Comparison of ENCODE assay signal across 16 cellular contexts in genomic region chr3:89447244-89447643, GRCh38.
A peak's percentile ranks its signal among the peaks of the same experiment; 100 is the strongest.
DNase-seq lines count a peak whose midpoint lies in the region; ATAC-seq, FAIRE-seq and TF ChIP-seq lines count a peak whose summit lies in the region.
"Had no signal": no experiment of that assay in that cellular context is flagged by ENCODE, and none has a peak within 500 bp of the region (broad histone marks: within the 10 kb centered on the region; RNA-seq: fewer than 3 reads in every experiment).

No MANE protein-coding gene starts in this region.

- H3K9me3 ChIP-seq in astrocyte (ENCODE audit: insufficient read depth, low read depth, low read length) (no peaks in the 10 kb centered on the region), H1 (ENCODE audit: insufficient read depth in 2 of 2, low read depth in 1 of 2, low read length in 1 of 2) (no peaks in the 10 kb centered on the region)
- H3K9me3 ChIP-seq: BLaER1 had no signal

- no peaks in the 10 kb centered on the region for H3K36me3 Mint-ChIP-seq in astrocyte (ENCODE audit: low read depth, unreplicated experiment)
- no peaks in the 10 kb centered on the region for H3K36me3 Mint-ChIP-seq in activated naive CD4-positive, alpha-beta T cell treated with anti-CD3 and anti-CD28 coated beads, Interleukin-2, amount 10 ng/mL, durations not matched to agents 7 days and 5 days
- H3K36me3 Mint-ChIP-seq: CD8-positive, alpha-beta memory T cell had no signal

- H4K5ac ChIP-seq in H1 (ENCODE audit: insufficient read length, low read depth, low read length) = no peak overlapping the region

- no peaks in the 10 kb centered on the region for H3K4me1 ChIP-seq in astrocyte (ENCODE audit: insufficient read depth, low read length)
- H3K4me1 ChIP-seq in H1 (replicated peaks in 1 of 4; ENCODE audit: control insufficient read depth in 3 of 4, insufficient read depth in 4 of 4, low read length in 3 of 4) = no peaks in the 10 kb centered on the region
- H3K4me1 ChIP-seq: BLaER1 had no signal

- H2BK12ac ChIP-seq in H1 (ENCODE audit: low read depth, low read length) = no peak overlapping the region

- H3K4ac ChIP-seq in H1 (replicated peaks; ENCODE audit: insufficient read length, low read depth, low read length) = no peak overlapping the region

- peak; percentile 59 for ATAC-seq in Right ventricle myocardium superior (ENCODE audit: poor library complexity)
- ATAC-seq in left cardiac atrium = no peak

- no peak overlapping the region for H3K4me3 ChIP-seq in astrocyte (ENCODE audit: insufficient read depth, low read depth, low read length)
- H3K4me3 ChIP-seq in H1 (ENCODE audit: extremely low read depth in 1 of 4, insufficient read depth in 2 of 4, low read depth in 3 of 4, low read length in 4 of 4) = no peak overlapping the region
- H3K4me3 ChIP-seq: BLaER1 had no signal

- no peak overlapping the region for H4K91ac ChIP-seq in H1 (replicated peaks; ENCODE audit: insufficient read length, low read length)

- intact Hi-C loops in Right ventricle myocardium superior (cut with DNase I) = no loop called here
- intact Hi-C loops in left cardiac atrium (cut with DNase I) = no loop called here

- no peaks in the 10 kb centered on the region; the same call in 1 of the 2 replicates for H3K23me2 ChIP-seq in H1 (ENCODE audit: low read depth, low read length)

- H2BK15ac ChIP-seq in H1 (ENCODE audit: low read length) = no peak overlapping the region

- FAIRE-seq in astrocyte (lab: Jason Lieb, UNC) (no peak), H1 (lab: Jason Lieb, UNC) (no peak)

- WGBS in H1 (ENCODE audit: extremely low coverage in 1 of 2, insufficient coverage in 1 of 2, insufficient read length in 1 of 2, insufficient replicate concordance in 2 of 2, low coverage in 1 of 2, low lambda C conversion rate in 2 of 2, missing lambda C conversion rate in 1 of 2), 2 experiments = 97% methylated on average over 1 of the region's 1 CpG; no CpG with 5 or more reads in 1 of the 2 experiments

- H4K8ac ChIP-seq in H1 (ENCODE audit: extremely low read depth, insufficient read depth, low read length) = no peak overlapping the region

- H3K27ac Mint-ChIP-seq in astrocyte (ENCODE audit: unreplicated experiment) = no peak overlapping the region
- H3K27ac Mint-ChIP-seq in activated naive CD4-positive, alpha-beta T cell treated with anti-CD3 and anti-CD28 coated beads, Interleukin-2, amount 10 ng/mL, durations not matched to agents 7 days and 5 days = no peak overlapping the region
- H3K27ac Mint-ChIP-seq: CD8-positive, alpha-beta memory T cell; HFFc6 had no signal

- no peak overlapping the region for H3K9ac ChIP-seq in astrocyte (ENCODE audit: low read length)
- no peak overlapping the region for H3K9ac ChIP-seq in H1 (replicated peaks in 1 of 4; ENCODE audit: extremely low read depth in 1 of 4, low read depth in 3 of 4, low read length in 3 of 4)
- H3K9ac ChIP-seq: BLaER1 had no signal

- no peak for TF ChIP-seq RAD21 in H1 (IDR thresholded peaks at IDR 0.05 in 1 of 2, conservative IDR thresholded peaks at IDR 0.05 in 1 of 2; ENCODE audit: low read depth in 2 of 2, low read length in 2 of 2)

- POLR2A ChIA-PET in H1 (lab: Charles Lee; ENCODE audit: partially characterized antibody) = no interaction called here

- no peaks in the 10 kb centered on the region for H3K79me1 ChIP-seq in H1 (ENCODE audit: low read depth, low read length)

- H4K20me1 ChIP-seq in astrocyte (ENCODE audit: insufficient read depth, low read length) = no peaks in the 10 kb centered on the region
- H4K20me1 ChIP-seq in H1 (replicated peaks in 1 of 2; ENCODE audit: control insufficient read depth in 1 of 2, insufficient read depth in 2 of 2, low read length in 2 of 2) = no peaks in the 10 kb centered on the region
- H4K20me1 ChIP-seq: BLaER1 had no signal

- no peak overlapping the region for H2AK5ac ChIP-seq in H1 (ENCODE audit: low read depth, low read length)

- no peak for TF ChIP-seq EP300 in H1 (IDR thresholded peaks at IDR 0.05; ENCODE audit: borderline replicate concordance in 1 of 2, low read depth in 2 of 2, low read length in 2 of 2)

- no peak overlapping the region for H3K18ac ChIP-seq in H1 (ENCODE audit: extremely low read depth, low read length)

- CTCF ChIA-PET in H1 (lab: Charles Lee; ENCODE audit: partially characterized antibody) = no interaction called here
- CTCF ChIA-PET in activated naive CD4-positive, alpha-beta T cell treated with anti-CD3 and anti-CD28 coated beads, Interleukin-2, amount 10 ng/mL, durations not matched to agents 7 days and 5 days (lab: Charles Lee) = no interaction called here

- no peaks in the 10 kb centered on the region for H3K36me3 ChIP-seq in astrocyte (ENCODE audit: insufficient read depth, low read length)
- no peaks in the 10 kb centered on the region for H3K36me3 ChIP-seq in H1 (ENCODE audit: control insufficient read depth in 2 of 4, insufficient read depth in 4 of 4, low read length in 3 of 4)

- H3K27me3 ChIP-seq in astrocyte (ENCODE audit: insufficient read depth, low read length) = no peaks in the 10 kb centered on the region
- H3K27me3 ChIP-seq in H1 (replicated peaks in 1 of 4; ENCODE audit: control insufficient read depth in 3 of 4, extremely low read depth in 1 of 4, insufficient read depth in 3 of 4, low read length in 3 of 4) = no peaks in the 10 kb centered on the region
- H3K27me3 ChIP-seq: BLaER1 had no signal

- no peak for TF ChIP-seq POLR2A in H1 (IDR thresholded peaks at IDR 0.05; ENCODE audit: control extremely low read depth in 1 of 2, low read depth in 2 of 2, low read length in 2 of 2)

- H3K9me3 Mint-ChIP-seq in astrocyte (ENCODE audit: unreplicated experiment) = no peaks in the 10 kb centered on the region
- peaks cover 10% of the 10 kb centered on the region for H3K9me3 Mint-ChIP-seq in activated naive CD4-positive, alpha-beta T cell treated with anti-CD3 and anti-CD28 coated beads, Interleukin-2, amount 10 ng/mL, durations not matched to agents 7 days and 5 days

- H2BK5ac ChIP-seq in H1 (ENCODE audit: low read depth, low read length) = no peak overlapping the region

- H3K23ac ChIP-seq in H1 (ENCODE audit: insufficient read length) = no peak overlapping the region

- TF ChIP-seq CTCF in astrocyte (IDR thresholded peaks at IDR 0.05; ENCODE audit: insufficient read depth, low read depth, low read length) (no peak), H1 (IDR thresholded peaks at IDR 0.05; ENCODE audit: control extremely low read depth in 1 of 3, insufficient read depth in 1 of 3, low read depth in 1 of 3, low read length in 3 of 3) (no peak)

- H3K56ac ChIP-seq in H1 (replicated peaks; ENCODE audit: insufficient read length, low read depth, low read length) = no peak overlapping the region

- no peak overlapping the region for H2BK20ac ChIP-seq in H1 (ENCODE audit: low read length)

- H3K4me1 Mint-ChIP-seq in astrocyte (ENCODE audit: low read depth, unreplicated experiment) = no peaks in the 10 kb centered on the region
- no peaks in the 10 kb centered on the region for H3K4me1 Mint-ChIP-seq in activated naive CD4-positive, alpha-beta T cell treated with anti-CD3 and anti-CD28 coated beads, Interleukin-2, amount 10 ng/mL, durations not matched to agents 7 days and 5 days
- H3K4me1 Mint-ChIP-seq: CD8-positive, alpha-beta memory T cell had no signal

- H3K27ac ChIP-seq in astrocyte (ENCODE audit: low read depth, low read length) (no peak overlapping the region), H1 (ENCODE audit: low read depth, low read length) (no peak overlapping the region), substantia nigra (ENCODE audit: low read depth, low read length, poor library complexity, severe bottlenecking) (no peak overlapping the region)
- H3K27ac ChIP-seq: BLaER1, HL-60 had no signal

- DNase-seq in Right ventricle myocardium superior (no peak), left cardiac atrium (no peak), astrocyte (ENCODE audit: low read depth) (peak; percentile 19), H1 (ENCODE audit: low read depth in 1 of 2, low spot score in 2 of 2) (no peak), pons (ENCODE audit: low spot score) (peak; percentile 23), substantia nigra (lab: John Stamatoyannopoulos, UW) (no peak), DMS79 treated with DMSO at 0.1 percent for 48 hours (lab: John Stamatoyannopoulos, UW) (no peak)
- no peak for DNase-seq in activated naive CD4-positive, alpha-beta T cell treated with anti-CD3 and anti-CD28 coated beads, Interleukin-2, amount 10 ng/mL, durations not matched to agents 7 days and 5 days
- DNase-seq: 8988T; AML-193; CD8-positive, alpha-beta memory T cell; DMS53; HCEC 1CT; HFFc6 had no signal

- H3K4me3 Mint-ChIP-seq in astrocyte (ENCODE audit: unreplicated experiment) = no peak overlapping the region
- no peak overlapping the region for H3K4me3 Mint-ChIP-seq in activated naive CD4-positive, alpha-beta T cell treated with anti-CD3 and anti-CD28 coated beads, Interleukin-2, amount 10 ng/mL, durations not matched to agents 7 days and 5 days
- H3K4me3 Mint-ChIP-seq: CD8-positive, alpha-beta memory T cell; HFFc6 had no signal

- H3K4me2 ChIP-seq in astrocyte (ENCODE audit: low read length) (no peak overlapping the region), H1 (ENCODE audit: insufficient read depth in 1 of 2, low read depth in 2 of 2, low read length in 2 of 2) (no peak overlapping the region)
- H3K4me2 ChIP-seq: BLaER1 had no signal

- no peak overlapping the region for H3K14ac ChIP-seq in H1 (ENCODE audit: insufficient read length)

- H2AFZ ChIP-seq in astrocyte (ENCODE audit: low read depth, low read length) = no peak overlapping the region
- peak overlapping the region; percentile 76 for H2AFZ ChIP-seq in H1 (ENCODE audit: low read length)

- H3K27me3 Mint-ChIP-seq in astrocyte (ENCODE audit: low read depth, unreplicated experiment) = no peaks in the 10 kb centered on the region
- no peaks in the 10 kb centered on the region for H3K27me3 Mint-ChIP-seq in activated naive CD4-positive, alpha-beta T cell treated with anti-CD3 and anti-CD28 coated beads, Interleukin-2, amount 10 ng/mL, durations not matched to agents 7 days and 5 days
- H3K27me3 Mint-ChIP-seq: CD8-positive, alpha-beta memory T cell had no signal

- H3K79me2 ChIP-seq in astrocyte (ENCODE audit: insufficient read depth, low read length) = no peaks in the 10 kb centered on the region
- H3K79me2 ChIP-seq in H1 (ENCODE audit: control insufficient read depth in 1 of 2, insufficient read depth in 2 of 2, low read length in 2 of 2) = no peaks in the 10 kb centered on the region

- no peak overlapping the region for H2BK120ac ChIP-seq in H1 (replicated peaks; ENCODE audit: low read depth, low read length)

TF ChIP-seq in H1, 55 proteins besides CTCF, POLR2A, EP300 and RAD21:
- TF ChIP-seq CREB1 (IDR thresholded peaks at IDR 0.05) (no peak), CEBPB (IDR thresholded peaks at IDR 0.05; ENCODE audit: low read depth, low read length) (no peak), EGR1 (IDR thresholded peaks at IDR 0.05; ENCODE audit: borderline replicate concordance, low read depth, low read length) (no peak)

Comparison
In these comparisons a context has a peak if more than half of its experiments do, and no peak if none do; other contexts are left out.
1. DNase-seq: peak in astrocyte (single experiment) and pons (single experiment); none in Right ventricle myocardium superior (single experiment), left cardiac atrium (single experiment), H1 (0 of 2), substantia nigra (0 of 49), DMS79 treated with DMSO at 0.1 percent for 48 hours (single experiment) and activated naive CD4-positive, alpha-beta T cell treated with anti-CD3 and anti-CD28 coated beads, Interleukin-2, amount 10 ng/mL, durations not matched to agents 7 days and 5 days (single experiment).